In genomic region chr9:18564018-18564880, GRCh38 we compare ENCODE assay signal across 26 cellular contexts.
DNase-seq lines count a peak whose midpoint lies in the region; ATAC-seq and TF ChIP-seq lines count a peak whose summit lies in the region.
"Had no signal": no experiment of that assay in that cellular context is flagged by ENCODE, and none has a peak within 500 bp of the region (broad histone marks: within the 10 kb centered on the region; RNA-seq: fewer than 3 reads in every experiment).

No MANE protein-coding gene starts in this region.

- H2AFZ ChIP-seq in osteoblast (ENCODE audit: low read length): no peak overlapping the region

- no peak overlapping the region for H3K27ac Mint-ChIP-seq in stimulated activated naive CD8-positive, alpha-beta T cell treated with anti-CD3 and anti-CD28 coated beads, Interleukin-15, amount 100 ng/mL, for 72 hours
- H3K27ac Mint-ChIP-seq: CD8-positive, alpha-beta T cell had no signal

- no peaks in the 10 kb centered on the region for H3K4me1 Mint-ChIP-seq in stimulated activated naive CD8-positive, alpha-beta T cell treated with anti-CD3 and anti-CD28 coated beads, Interleukin-15, amount 100 ng/mL, for 72 hours

- peaks cover 8 to 21% of the 10 kb centered on the region in 2 donors for H3K9me3 Mint-ChIP-seq in stimulated activated naive CD8-positive, alpha-beta T cell treated with anti-CD3 and anti-CD28 coated beads, Interleukin-15, amount 100 ng/mL, for 72 hours

- DNase-seq in AG10803 (ENCODE audit: low read depth): peak; percentile 83
- peak; percentile 63 to 97 for DNase-seq in HAP-1 (ENCODE audit: low spot score in 2 of 2)
- peak; percentile 59 for DNase-seq in fibroblast of gingiva (ENCODE audit: low read depth)
- peak; percentile 19 for DNase-seq in osteoblast (ENCODE audit: insufficient read length, low spot score, missing footprints)
- DNase-seq in stimulated activated naive CD8-positive, alpha-beta T cell treated with anti-CD3 and anti-CD28 coated beads, Interleukin-15, amount 100 ng/mL, for 72 hours: no peak
- DNase-seq in activated CD4-positive, CD25-positive, alpha-beta regulatory T cell treated with anti-CD3 and anti-CD28 coated beads, Interleukin-2, amount 50 U/mL, for 72 hours: no peak
- no peak for DNase-seq in DMS 273 (lab: John Stamatoyannopoulos, UW; ENCODE audit: unreplicated experiment)
- DNase-seq: AML-193; Caco-2; CD8-positive, alpha-beta T cell; DMS 273 treated with DMSO at 0.1 percent for 48 hours; DMS79; GF-D8; HCEC 1CT; NCI-H1092; NCI-H1417 treated with DMSO at 0.1 percent for 48 hours; NCI-H1694 treated with DMSO at 0.1 percent for 48 hours; NCI-H2081; NCI-H226; NCI-H510A; NCI-H69; SHP77 had no signal

- H3K9me3 ChIP-seq in HAP-1 (peaks cover 2% of the 10 kb centered on the region; the same call in 1 of the 2 replicates), osteoblast (ENCODE audit: low read depth, low read length) (no peaks in the 10 kb centered on the region)
- H3K9me3 ChIP-seq: Caco-2 had no signal

- no peak overlapping the region for H3K4me3 ChIP-seq in AG10803 (ENCODE audit: low read length)
- no peak overlapping the region for H3K4me3 ChIP-seq in HAP-1
- no peak overlapping the region for H3K4me3 ChIP-seq in osteoblast (ENCODE audit: insufficient read depth, low read length)
- H3K4me3 ChIP-seq: BLaER1 treated with 17β-estradiol and CSF1 and Interleukin-3, amounts not matched to agents 10 nM and 100 nM had no signal

- no peak for ATAC-seq in stimulated activated naive CD8-positive, alpha-beta T cell treated with anti-CD3 and anti-CD28 coated beads, Interleukin-15, amount 100 ng/mL, for 72 hours
- ATAC-seq: CD8-positive, alpha-beta T cell; Panc1 had no signal

- no peaks in the 10 kb centered on the region for H4K20me1 ChIP-seq in osteoblast (ENCODE audit: insufficient read depth, low read length)
- H4K20me1 ChIP-seq: BLaER1 treated with 17β-estradiol and CSF1 and Interleukin-3, amounts not matched to agents 10 nM and 100 nM had no signal

- peak overlapping the region; percentile 82 for H3K27ac ChIP-seq in osteoblast (ENCODE audit: low read depth, low read length)
- H3K27ac ChIP-seq: BLaER1 treated with 17β-estradiol and CSF1 and Interleukin-3, amounts not matched to agents 10 nM and 100 nM; HL-60; RWPE1 had no signal

- no peaks in the 10 kb centered on the region for H3K27me3 Mint-ChIP-seq in stimulated activated naive CD8-positive, alpha-beta T cell treated with anti-CD3 and anti-CD28 coated beads, Interleukin-15, amount 100 ng/mL, for 72 hours

- H3K36me3 ChIP-seq in HAP-1 (replicated peaks) (no peaks in the 10 kb centered on the region), osteoblast (ENCODE audit: insufficient read depth, low read length) (no peaks in the 10 kb centered on the region)
- H3K36me3 ChIP-seq: BLaER1 treated with 17β-estradiol and CSF1 and Interleukin-3, amounts not matched to agents 10 nM and 100 nM had no signal

- TF ChIP-seq CTCF in AG10803 (conservative IDR thresholded peaks at IDR 0.05; ENCODE audit: low read length): no peak
- TF ChIP-seq CTCF in osteoblast (IDR thresholded peaks at IDR 0.05; ENCODE audit: extremely low read depth, low read depth, low read length): no peak

- no peak overlapping the region for H3K4me3 Mint-ChIP-seq in stimulated activated naive CD8-positive, alpha-beta T cell treated with anti-CD3 and anti-CD28 coated beads, Interleukin-15, amount 100 ng/mL, for 72 hours
- H3K4me3 Mint-ChIP-seq: CD8-positive, alpha-beta T cell had no signal

- peaks cover 32% of the 10 kb centered on the region for H3K4me1 ChIP-seq in HAP-1
- H3K4me1 ChIP-seq in osteoblast (ENCODE audit: insufficient read depth, low read length): peaks cover 38% of the 10 kb centered on the region
- H3K4me1 ChIP-seq: BLaER1 treated with 17β-estradiol and CSF1 and Interleukin-3, amounts not matched to agents 10 nM and 100 nM; Caco-2 had no signal

- peaks cover 72% of the 10 kb centered on the region for H3K79me2 ChIP-seq in osteoblast (ENCODE audit: insufficient read depth, low read length)

- in situ Hi-C loops in HAP-1 (cut with MboI; ENCODE audit: low sequenced_read_pairs): no loop called here

- no peak overlapping the region for H3K4me2 ChIP-seq in osteoblast (ENCODE audit: insufficient read depth, low read length)
- H3K4me2 ChIP-seq: BLaER1 treated with 17β-estradiol and CSF1 and Interleukin-3, amounts not matched to agents 10 nM and 100 nM had no signal

- H3K27me3 ChIP-seq in HAP-1 (ENCODE audit: low read depth) (no peaks in the 10 kb centered on the region), osteoblast (ENCODE audit: insufficient read depth, low read length) (no peaks in the 10 kb centered on the region)
- H3K27me3 ChIP-seq: BLaER1 treated with 17β-estradiol and CSF1 and Interleukin-3, amounts not matched to agents 10 nM and 100 nM had no signal

Comparison
In these comparisons a context has a peak if more than half of its experiments do, and no peak if none do; other contexts are left out.
1. DNase-seq: peak in AG10803 (single experiment), HAP-1 (2 of 2), fibroblast of gingiva (single experiment) and osteoblast (single experiment); none in stimulated activated naive CD8-positive, alpha-beta T cell treated with anti-CD3 and anti-CD28 coated beads, Interleukin-15, amount 100 ng/mL, for 72 hours (0 of 2), activated CD4-positive, CD25-positive, alpha-beta regulatory T cell treated with anti-CD3 and anti-CD28 coated beads, Interleukin-2, amount 50 U/mL, for 72 hours (single experiment) and DMS 273 (single experiment).